In genomic region chr14:86954623-86955022, GRCh38 we compare ENCODE assay signal across 15 cellular contexts.
DNase-seq lines count a peak whose midpoint lies in the region; ATAC-seq and TF ChIP-seq lines count a peak whose summit lies in the region.
"Had no signal": no experiment of that assay in that cellular context is flagged by ENCODE, and none has a peak within 500 bp of the region (broad histone marks: within the 10 kb centered on the region; RNA-seq: fewer than 3 reads in every experiment).

No MANE protein-coding gene starts in this region.

- peak overlapping the region; percentile 23; the same call in 1 of the 2 replicates for H3K27ac ChIP-seq in GM23338 (ENCODE audit: low read depth)
- H3K27ac ChIP-seq in psoas muscle: no peak overlapping the region
- H3K27ac ChIP-seq: BLaER1 had no signal

- no peak overlapping the region; the same call in 1 of the 2 replicates for H2AFZ ChIP-seq in GM23338

- H3K27me3 ChIP-seq in GM23338 (ENCODE audit: insufficient read depth) (no peaks in the 10 kb centered on the region), psoas muscle (ENCODE audit: insufficient read depth in 3 of 3, low read length in 2 of 3) (no peaks in the 10 kb centered on the region)
- H3K27me3 ChIP-seq: BLaER1 had no signal

- no peak for DNase-seq in GM23338 (ENCODE audit: low spot score)
- peak; percentile 10 for DNase-seq in foreskin melanocyte
- peak; percentile 39 for DNase-seq in pons (ENCODE audit: low spot score)
- no peak for DNase-seq in cardiac septum (ENCODE audit: low spot score)
- no peak for DNase-seq in NCI-H526 treated with DMSO at 0.1 percent for 48 hours (lab: John Stamatoyannopoulos, UW)
- no peak for DNase-seq in psoas muscle
- DNase-seq: AML-193; Calu3; CD4-positive, alpha-beta memory T cell; DMS79 treated with DMSO at 0.1 percent for 48 hours; EL; H9 had no signal

- no peaks in the 10 kb centered on the region for H3K9me3 ChIP-seq in psoas muscle
- H3K9me3 ChIP-seq: BLaER1 had no signal

- H3K36me3 Mint-ChIP-seq in GM23338 (ENCODE audit: low read depth): no peaks in the 10 kb centered on the region
- H3K36me3 Mint-ChIP-seq: CD14-positive monocyte; CD4-positive, alpha-beta memory T cell had no signal

- no peaks in the 10 kb centered on the region for H3K9me3 Mint-ChIP-seq in GM23338
- H3K9me3 Mint-ChIP-seq: H9 had no signal

- H3K9me2 ChIP-seq in GM23338 (ENCODE audit: insufficient read depth): 0 out of 2 replicates have a peak, but pooled peaks cover 5% of the 10 kb centered on the region

- H3K4me3 ChIP-seq in GM23338 (no peak overlapping the region), psoas muscle (no peak overlapping the region)
- H3K4me3 ChIP-seq: BLaER1, GM12878 had no signal

- H3K4me1 Mint-ChIP-seq in GM23338: peaks cover 9% of the 10 kb centered on the region
- H3K4me1 Mint-ChIP-seq: CD14-positive monocyte; CD4-positive, alpha-beta memory T cell had no signal

- intact Hi-C loops in cardiac septum (cut with DNase I): no loop called here
- intact Hi-C loops in psoas muscle (cut with DNase I): no loop called here

- ATAC-seq in GM23338 (no peak), psoas muscle (no peak)
- ATAC-seq: GM12878 had no signal

- H3K36me3 ChIP-seq in GM23338 (ENCODE audit: insufficient read depth): no peaks in the 10 kb centered on the region
- H3K36me3 ChIP-seq in psoas muscle (ENCODE audit: insufficient read depth in 1 of 2, low read depth in 1 of 2): no peaks in the 10 kb centered on the region
- H3K36me3 ChIP-seq: BLaER1 had no signal

- H3K4me2 ChIP-seq in GM23338: peak overlapping the region; percentile 15; the same call in 1 of the 2 replicates
- H3K4me2 ChIP-seq: BLaER1 had no signal

- H4K20me1 ChIP-seq in GM23338 (replicated peaks; ENCODE audit: insufficient read depth): no peaks in the 10 kb centered on the region
- H4K20me1 ChIP-seq: BLaER1 had no signal

- TF ChIP-seq CTCF in GM23338 (conservative IDR thresholded peaks at IDR 0.05; ENCODE audit: low read depth in 2 of 2) (no peak), psoas muscle (IDR thresholded peaks at IDR 0.05) (no peak)

- H3F3A ChIP-seq in GM23338 (replicated peaks; ENCODE audit: low read depth): no peaks in the 10 kb centered on the region

- WGBS in psoas muscle, 3 donors: 49 to 55% (median 51%) methylated on average over 1 of the region's 1 CpG

- H3K27ac Mint-ChIP-seq in GM23338: no peak overlapping the region
- H3K27ac Mint-ChIP-seq: CD14-positive monocyte; CD4-positive, alpha-beta memory T cell had no signal

- peaks cover 6% of the 10 kb centered on the region; the same call in 1 of the 2 replicates for H3K4me1 ChIP-seq in GM23338 (ENCODE audit: insufficient read depth)
- no peaks in the 10 kb centered on the region for H3K4me1 ChIP-seq in psoas muscle
- H3K4me1 ChIP-seq: BLaER1 had no signal

- no peak overlapping the region for H3K4me3 Mint-ChIP-seq in GM23338
- H3K4me3 Mint-ChIP-seq: CD14-positive monocyte; CD4-positive, alpha-beta memory T cell; H9 had no signal

- H3K79me2 ChIP-seq in GM23338 (replicated peaks; ENCODE audit: insufficient read depth): no peaks in the 10 kb centered on the region

- no peaks in the 10 kb centered on the region for H3K27me3 Mint-ChIP-seq in GM23338 (ENCODE audit: insufficient read depth, low read depth, poor library complexity)
- H3K27me3 Mint-ChIP-seq: CD4-positive, alpha-beta memory T cell had no signal

TF ChIP-seq in GM23338, 12 proteins besides CTCF, POLR2A, EP300 and RAD21:
- TF ChIP-seq STAT1 (IDR thresholded peaks at IDR 0.05; ENCODE audit: unreplicated experiment) (no peak), REST (IDR thresholded peaks at IDR 0.05; ENCODE audit: unreplicated experiment) (no peak)
- TF ChIP-seq, protein P1, sequence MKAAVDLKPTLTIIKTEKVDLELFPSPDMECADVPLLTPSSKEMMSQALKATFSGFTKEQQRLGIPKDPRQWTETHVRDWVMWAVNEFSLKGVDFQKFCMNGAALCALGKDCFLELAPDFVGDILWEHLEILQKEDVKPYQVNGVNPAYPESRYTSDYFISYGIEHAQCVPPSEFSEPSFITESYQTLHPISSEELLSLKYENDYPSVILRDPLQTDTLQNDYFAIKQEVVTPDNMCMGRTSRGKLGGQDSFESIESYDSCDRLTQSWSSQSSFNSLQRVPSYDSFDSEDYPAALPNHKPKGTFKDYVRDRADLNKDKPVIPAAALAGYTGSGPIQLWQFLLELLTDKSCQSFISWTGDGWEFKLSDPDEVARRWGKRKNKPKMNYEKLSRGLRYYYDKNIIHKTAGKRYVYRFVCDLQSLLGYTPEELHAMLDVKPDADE (IDR thresholded peaks at IDR 0.05): no peak

Comparison
In these comparisons a context has a peak if more than half of its experiments do, and no peak if none do; other contexts are left out.
1. DNase-seq: peak in foreskin melanocyte (single experiment) and pons (single experiment); none in GM23338 (single experiment), cardiac septum (single experiment), NCI-H526 treated with DMSO at 0.1 percent for 48 hours (single experiment) and psoas muscle (0 of 2).